In genomic region chr20:48516196-48516595, GRCh38 we compare ENCODE assay signal across 8 cellular contexts.
DNase-seq lines count a peak whose midpoint lies in the region; ATAC-seq, FAIRE-seq and TF ChIP-seq lines count a peak whose summit lies in the region.
"Not testable (repeated sequence)": the region's sequence is repeated elsewhere in the genome, so short reads cannot be mapped to it uniquely, and the experiment has no call there.

No MANE protein-coding gene starts in this region.

- peak overlapping the region in 2 of 3 experiments; percentile 2 to 17 for H3K27ac Mint-ChIP-seq in nephron
- not testable (repeated sequence) for H3K27ac Mint-ChIP-seq in stimulated activated memory B cell treated with anti-CD40 and anti-IgM and Interleukin-4, amounts not matched to agents 10 μg/mL and 1 μg/mL and 100 μg/mL, for 72 hours

- peaks cover 37% of the 10 kb centered on the region for H3K4me1 ChIP-seq in BLaER1

- peak overlapping the region; percentile 41; the same call in 1 of the 2 replicates for H3K4me3 ChIP-seq in BLaER1
- not testable (repeated sequence) for H3K4me3 ChIP-seq in coronary artery

- DNase-seq in HTR-8/SVneo (ENCODE audit: insufficient read length, low spot score) = peak; percentile 41
- peak; percentile 89 for DNase-seq in NCI-H2171 treated with DMSO at 0.1 percent for 48 hours (lab: John Stamatoyannopoulos, UW)
- peak; percentile 15 for DNase-seq in RPMI8226
- DNase-seq in coronary artery (ENCODE audit: low spot score) = peak; percentile 76
- DNase-seq in iPS-NIHi11 (ENCODE audit: low spot score) = peak; percentile 43

- H3K36me3 ChIP-seq in BLaER1 = not testable (repeated sequence)

- peaks cover 25% of the 10 kb centered on the region for H3K27me3 Mint-ChIP-seq in nephron (ENCODE audit: low read depth)
- H3K27me3 Mint-ChIP-seq in stimulated activated memory B cell treated with anti-CD40 and anti-IgM and Interleukin-4, amounts not matched to agents 10 μg/mL and 1 μg/mL and 100 μg/mL, for 72 hours = peaks cover 55% of the 10 kb centered on the region

- TF ChIP-seq CTCF in coronary artery (IDR thresholded peaks at IDR 0.05); nephron (IDR thresholded peaks at IDR 0.05; ENCODE audit: unreplicated experiment in 3 of 3): not testable (repeated sequence)

- H4K20me1 ChIP-seq in BLaER1 = not testable (repeated sequence)

- H3K4me1 Mint-ChIP-seq in nephron = not testable (repeated sequence)
- H3K4me1 Mint-ChIP-seq in stimulated activated memory B cell treated with anti-CD40 and anti-IgM and Interleukin-4, amounts not matched to agents 10 μg/mL and 1 μg/mL and 100 μg/mL, for 72 hours = peaks cover 16% of the 10 kb centered on the region

- peaks cover 31% of the 10 kb centered on the region for H3K9me3 Mint-ChIP-seq in nephron
- not testable (repeated sequence) for H3K9me3 Mint-ChIP-seq in stimulated activated memory B cell treated with anti-CD40 and anti-IgM and Interleukin-4, amounts not matched to agents 10 μg/mL and 1 μg/mL and 100 μg/mL, for 72 hours

- H3K27ac ChIP-seq in BLaER1 = peak overlapping the region; percentile 67
- not testable (repeated sequence) for H3K27ac ChIP-seq in coronary artery

- peaks cover 25% of the 10 kb centered on the region for H3K36me3 Mint-ChIP-seq in nephron (ENCODE audit: low read depth)
- H3K36me3 Mint-ChIP-seq in stimulated activated memory B cell treated with anti-CD40 and anti-IgM and Interleukin-4, amounts not matched to agents 10 μg/mL and 1 μg/mL and 100 μg/mL, for 72 hours = not testable (repeated sequence)

- not testable (repeated sequence) for H3K27me3 ChIP-seq in BLaER1

- not testable (repeated sequence) for FAIRE-seq in HTR-8/SVneo (lab: Jason Lieb, UNC)

- H3K4me2 ChIP-seq in BLaER1 = peak overlapping the region; percentile 78

- H3K4me3 Mint-ChIP-seq in nephron = peak overlapping the region in 1 of 3 experiments; percentile 0
- H3K4me3 Mint-ChIP-seq in stimulated activated memory B cell treated with anti-CD40 and anti-IgM and Interleukin-4, amounts not matched to agents 10 μg/mL and 1 μg/mL and 100 μg/mL, for 72 hours = not testable (repeated sequence)

- H3K9ac ChIP-seq in BLaER1 = peak overlapping the region; percentile 16; the same call in 1 of the 2 replicates

- not testable (repeated sequence) for H3K9me3 ChIP-seq in BLaER1

- peak; percentile 50 for ATAC-seq in stimulated activated memory B cell treated with anti-CD40 and anti-IgM and Interleukin-4, amounts not matched to agents 10 μg/mL and 1 μg/mL and 100 μg/mL, for 72 hours

Comparison
In these comparisons a context has a peak if more than half of its experiments do, and no peak if none do; other contexts are left out.
1. DNase-seq: peak in every context shown above with its lines; median percentile 89 in NCI-H2171 treated with DMSO at 0.1 percent for 48 hours; 76 in coronary artery; 43 in iPS-NIHi11; 41 in HTR-8/SVneo; 15 in RPMI8226.